3 cellular contexts compared by ENCODE assay signal in the genomic region with DNA sequence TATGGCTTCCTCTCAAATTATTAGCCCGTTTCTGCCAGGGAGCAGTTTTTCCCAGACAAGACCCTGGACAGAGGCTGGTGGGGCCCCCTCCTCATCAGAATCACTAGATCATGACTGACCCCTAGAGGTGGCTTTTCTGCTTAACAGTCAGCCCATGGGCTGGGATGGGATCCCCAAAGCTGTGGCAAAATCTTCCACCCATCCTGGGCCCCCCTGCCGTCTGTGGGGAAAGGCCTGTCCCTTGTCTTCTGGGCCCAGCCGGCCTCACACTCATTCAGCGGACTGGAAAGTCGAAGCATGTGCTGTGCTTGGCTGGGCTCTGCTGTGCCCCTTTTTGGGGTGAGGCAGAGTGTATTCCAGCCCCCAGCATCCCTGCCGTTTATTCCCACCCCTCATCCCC. TPM values are rescaled to one million over a fixed set of nuclear protein-coding genes. Genes with fewer than 3 reads are reported as not detected.
"Had no signal": no experiment of that assay in that cellular context is flagged by ENCODE, and none has a peak within 500 bp of the region (broad histone marks: within the 10 kb centered on the region; RNA-seq: fewer than 3 reads in every experiment).

No MANE protein-coding gene starts in this region.

RNA-seq across cellular contexts. Expression of a gene that starts 27.9 kb away (rescaled TPM):
- total RNA-seq: ascending aorta, NCI-H460 had no signal
- polyA plus RNA-seq: cardiac muscle cell had no signal
